1 cellular context compared by ENCODE assay signal in the genomic region with DNA sequence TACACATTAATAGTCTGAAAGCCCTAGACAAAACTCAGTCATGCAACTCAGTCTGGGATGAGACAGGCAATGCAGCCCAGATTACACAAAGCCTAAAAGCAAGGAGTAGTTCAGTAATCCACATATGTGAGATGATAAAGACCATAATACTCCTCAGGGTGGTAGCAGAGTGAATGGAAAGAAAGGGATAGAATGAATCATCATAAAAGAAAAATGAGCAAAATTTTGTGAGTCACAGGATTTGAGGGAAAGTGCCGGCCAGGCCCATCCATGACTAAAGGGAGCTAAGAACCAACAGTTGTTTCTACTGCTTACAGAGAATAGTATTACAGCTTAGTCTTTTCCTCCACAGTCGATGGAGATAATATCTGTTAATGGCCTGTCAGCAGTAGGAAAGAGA.
TF ChIP-seq lines count a peak whose summit lies in the region.

No MANE protein-coding gene starts in this region.

TF ChIP-seq in IMR-90, 13 proteins besides CTCF, POLR2A, EP300 and RAD21:
- TF ChIP-seq MAFK (IDR thresholded peaks at IDR 0.05; ENCODE audit: low read depth, low read length) (peak; percentile 28; the same call in 1 of the 2 replicates), RCOR1 (IDR thresholded peaks at IDR 0.05; ENCODE audit: insufficient replicate concordance, low read length) (no peak), BHLHE40 (IDR thresholded peaks at IDR 0.05; ENCODE audit: low read depth, low read length) (no peak), MXI1 (IDR thresholded peaks at IDR 0.05; ENCODE audit: borderline replicate concordance, low read depth, low read length) (no peak), RFX5 (IDR thresholded peaks at IDR 0.05; ENCODE audit: low read depth, low read length) (no peak), SMC3 (IDR thresholded peaks at IDR 0.05; ENCODE audit: low read depth, low read length) (0 out of 2 replicates have a peak, but pooled peaks have one; percentile 8), MAZ (IDR thresholded peaks at IDR 0.05; ENCODE audit: borderline replicate concordance, low read depth, low read length) (no peak), CHD1 (IDR thresholded peaks at IDR 0.05; ENCODE audit: low read depth, low read length) (no peak), CEBPB (IDR thresholded peaks at IDR 0.05; ENCODE audit: low read depth, low read length) (peak; percentile 30; the same call in 1 of the 2 replicates), FOS (IDR thresholded peaks at IDR 0.05; ENCODE audit: low read depth, low read length) (peak; percentile 80), NFE2L2 (IDR thresholded peaks at IDR 0.05; ENCODE audit: low read depth, low read length) (no peak; the same call in 1 of the 2 replicates)
- TF ChIP-seq, protein P1, sequence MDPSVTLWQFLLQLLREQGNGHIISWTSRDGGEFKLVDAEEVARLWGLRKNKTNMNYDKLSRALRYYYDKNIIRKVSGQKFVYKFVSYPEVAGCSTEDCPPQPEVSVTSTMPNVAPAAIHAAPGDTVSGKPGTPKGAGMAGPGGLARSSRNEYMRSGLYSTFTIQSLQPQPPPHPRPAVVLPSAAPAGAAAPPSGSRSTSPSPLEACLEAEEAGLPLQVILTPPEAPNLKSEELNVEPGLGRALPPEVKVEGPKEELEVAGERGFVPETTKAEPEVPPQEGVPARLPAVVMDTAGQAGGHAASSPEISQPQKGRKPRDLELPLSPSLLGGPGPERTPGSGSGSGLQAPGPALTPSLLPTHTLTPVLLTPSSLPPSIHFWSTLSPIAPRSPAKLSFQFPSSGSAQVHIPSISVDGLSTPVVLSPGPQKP (IDR thresholded peaks at IDR 0.05; ENCODE audit: borderline replicate concordance, low read depth, low read length) = no peak
- TF ChIP-seq, protein P2, sequence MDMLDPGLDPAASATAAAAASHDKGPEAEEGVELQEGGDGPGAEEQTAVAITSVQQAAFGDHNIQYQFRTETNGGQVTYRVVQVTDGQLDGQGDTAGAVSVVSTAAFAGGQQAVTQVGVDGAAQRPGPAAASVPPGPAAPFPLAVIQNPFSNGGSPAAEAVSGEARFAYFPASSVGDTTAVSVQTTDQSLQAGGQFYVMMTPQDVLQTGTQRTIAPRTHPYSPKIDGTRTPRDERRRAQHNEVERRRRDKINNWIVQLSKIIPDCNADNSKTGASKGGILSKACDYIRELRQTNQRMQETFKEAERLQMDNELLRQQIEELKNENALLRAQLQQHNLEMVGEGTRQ (IDR thresholded peaks at IDR 0.05; ENCODE audit: low read depth, low read length) = no peak
